In genomic region chr15:69402816-69403215, GRCh38 we compare ENCODE assay signal across 1 cellular context.
TF ChIP-seq lines count a peak whose summit lies in the region.

No MANE protein-coding gene starts in this region.

TF ChIP-seq in SK-N-SH treated with all-trans-retinoic acid at 6 μM for 48 hours, 23 proteins besides CTCF, POLR2A, EP300 and RAD21 (continued from another document):
- TF ChIP-seq GLIS3 (CRISPR knock-in tag; IDR thresholded peaks at IDR 0.05): no peak
- TF ChIP-seq ZC3H10 (CRISPR knock-in tag; IDR thresholded peaks at IDR 0.05): no peak
- TF ChIP-seq RARB (CRISPR knock-in tag; IDR thresholded peaks at IDR 0.05): no peak
